In the genomic region with DNA sequence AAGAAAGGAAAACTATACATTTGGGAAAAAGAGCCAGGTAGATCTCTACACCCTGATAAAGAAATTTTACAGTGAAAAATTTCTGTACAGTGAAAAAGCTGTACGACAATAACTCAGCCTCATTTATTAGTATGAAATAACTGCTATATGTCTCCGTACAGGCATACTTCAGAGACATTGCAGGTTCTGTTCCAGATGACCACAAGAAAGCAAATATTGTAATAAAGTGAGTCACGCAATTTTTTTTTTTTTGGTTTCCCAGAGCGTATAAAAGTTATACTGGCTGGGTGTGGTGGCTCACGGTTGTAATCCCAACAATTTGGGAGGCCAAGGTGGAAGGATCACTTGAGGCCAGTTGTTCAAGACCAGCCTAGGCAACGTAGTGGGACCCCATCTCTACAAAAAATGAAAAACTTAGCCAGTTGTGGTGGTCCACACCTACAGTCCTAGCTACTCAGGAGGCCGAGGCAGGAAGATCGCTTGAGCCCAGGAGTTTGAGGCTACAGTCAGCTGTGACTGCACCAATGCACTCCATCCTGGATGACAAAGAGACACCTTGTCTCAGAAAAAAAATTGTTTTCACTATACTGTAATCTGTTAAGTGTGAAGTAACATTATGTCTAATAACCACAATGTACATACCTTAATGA, we compare ENCODE assay signal across 16 cellular contexts.
"Had no signal": no experiment of that assay in that cellular context is flagged by ENCODE, and none has a peak within 500 bp of the region (broad histone marks: within the 10 kb centered on the region; RNA-seq: fewer than 3 reads in every experiment).

No MANE protein-coding gene starts in this region.

- H3K27me3 Mint-ChIP-seq: activated naive CD8-positive, alpha-beta T cell; activated T-cell treated with anti-CD3 and anti-CD28 coated beads, Interleukin-2, amount 50 U/mL, for 24 hours; stimulated activated naive CD8-positive, alpha-beta T cell treated with anti-CD3 and anti-CD28 coated beads, Interleukin-15, amount 100 ng/mL, for 72 hours; T-helper 17 cell had no signal

- H3K4me3 ChIP-seq: heart left ventricle, right lobe of liver, smooth muscle cell, upper lobe of right lung had no signal

- H3K9me3 ChIP-seq: right lobe of liver, upper lobe of right lung had no signal

- H3K4me1 ChIP-seq: heart left ventricle, right lobe of liver, upper lobe of right lung had no signal

- H3K27ac ChIP-seq: heart left ventricle, right lobe of liver, upper lobe of right lung, WERI-Rb-1 had no signal

- H3K9me3 Mint-ChIP-seq: activated CD4-positive, alpha-beta memory T cell treated with anti-CD3 and anti-CD28 coated beads for 36 hours; activated T-cell treated with anti-CD3 and anti-CD28 coated beads, Interleukin-2, amount 50 U/mL, for 24 hours; brain; dendritic cell treated with granulocyte-macrophage colony-stimulating factor and Interleukin-4, amounts not matched to agents 40 ng/mL and 50 ng/mL, for 4 days; immature natural killer cell; stimulated activated naive CD8-positive, alpha-beta T cell treated with anti-CD3 and anti-CD28 coated beads, Interleukin-15, amount 100 ng/mL, for 72 hours had no signal

- H3K36me3 Mint-ChIP-seq: activated CD4-positive, alpha-beta memory T cell treated with anti-CD3 and anti-CD28 coated beads for 36 hours; activated naive CD8-positive, alpha-beta T cell; brain; immature natural killer cell had no signal

- H3K27ac Mint-ChIP-seq: activated CD4-positive, alpha-beta memory T cell treated with anti-CD3 and anti-CD28 coated beads for 36 hours; activated naive CD8-positive, alpha-beta T cell; activated T-cell treated with anti-CD3 and anti-CD28 coated beads, Interleukin-2, amount 50 U/mL, for 24 hours; brain; dendritic cell treated with granulocyte-macrophage colony-stimulating factor and Interleukin-4, amounts not matched to agents 40 ng/mL and 50 ng/mL, for 4 days; immature natural killer cell; stimulated activated naive CD8-positive, alpha-beta T cell treated with anti-CD3 and anti-CD28 coated beads, Interleukin-15, amount 100 ng/mL, for 72 hours; T-helper 17 cell had no signal

- H3K27me3 ChIP-seq: heart left ventricle, right lobe of liver, upper lobe of right lung had no signal

- H3K36me3 ChIP-seq: heart left ventricle, right lobe of liver, upper lobe of right lung, WERI-Rb-1 had no signal

- ATAC-seq: heart left ventricle; right lobe of liver; stimulated activated naive CD8-positive, alpha-beta T cell treated with anti-CD3 and anti-CD28 coated beads, Interleukin-15, amount 100 ng/mL, for 72 hours; T-helper 17 cell; upper lobe of right lung had no signal

- H3K4me1 Mint-ChIP-seq: brain; immature natural killer cell; neural crest cell; stimulated activated naive CD8-positive, alpha-beta T cell treated with anti-CD3 and anti-CD28 coated beads, Interleukin-15, amount 100 ng/mL, for 72 hours; T-helper 17 cell had no signal

- H3K4me3 Mint-ChIP-seq: activated CD4-positive, alpha-beta memory T cell treated with anti-CD3 and anti-CD28 coated beads for 36 hours; activated naive CD8-positive, alpha-beta T cell; activated T-cell treated with anti-CD3 and anti-CD28 coated beads, Interleukin-2, amount 50 U/mL, for 24 hours; brain; dendritic cell treated with granulocyte-macrophage colony-stimulating factor and Interleukin-4, amounts not matched to agents 40 ng/mL and 50 ng/mL, for 4 days; immature natural killer cell; neural crest cell; stimulated activated naive CD8-positive, alpha-beta T cell treated with anti-CD3 and anti-CD28 coated beads, Interleukin-15, amount 100 ng/mL, for 72 hours; T-helper 17 cell had no signal

- DNase-seq: activated CD4-positive, alpha-beta memory T cell treated with anti-CD3 and anti-CD28 coated beads for 36 hours; activated gamma-delta T cell; activated T-cell treated with anti-CD3 and anti-CD28 coated beads, Interleukin-2, amount 50 U/mL, for 24 hours; effector memory CD4-positive, alpha-beta T cell; heart left ventricle; immature natural killer cell; right lobe of liver; stimulated activated naive CD8-positive, alpha-beta T cell treated with anti-CD3 and anti-CD28 coated beads, Interleukin-15, amount 100 ng/mL, for 72 hours; T-helper 17 cell; upper lobe of right lung; WERI-Rb-1 had no signal
